Comparison of ENCODE assay signal across 8 cellular contexts in the genomic region with DNA sequence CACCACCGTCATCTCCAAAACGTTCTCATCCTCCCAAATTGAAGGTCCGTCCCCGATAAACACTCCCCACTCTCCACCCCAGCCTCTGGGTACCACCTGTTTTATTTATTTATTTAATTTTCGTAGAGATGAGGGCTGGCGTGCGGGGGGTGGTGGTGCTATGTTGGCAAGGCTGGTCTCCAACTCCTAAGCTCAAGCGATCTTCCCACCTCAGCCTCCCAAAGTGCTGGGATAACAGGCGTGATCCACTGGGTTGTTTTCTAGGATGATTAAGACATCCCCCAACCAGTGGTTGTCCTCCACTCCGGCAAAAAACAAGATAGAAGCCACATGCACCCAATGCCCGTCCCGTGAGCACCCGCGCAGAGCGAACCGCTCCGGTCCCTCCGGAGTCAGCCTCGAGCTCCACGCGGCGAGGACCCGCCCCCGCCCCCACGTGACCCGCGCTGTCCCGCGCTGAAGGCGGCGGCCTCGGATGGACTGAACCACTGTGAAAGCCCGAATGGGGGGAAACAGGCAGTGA. TPM values are rescaled to one million over a fixed set of nuclear protein-coding genes. Genes with fewer than 3 reads are reported as not detected.
A peak's percentile ranks its signal among the peaks of the same experiment; 100 is the strongest.
DNase-seq lines count a peak whose midpoint lies in the region; ATAC-seq lines count a peak whose summit lies in the region.

No MANE protein-coding gene starts in this region.

- WGBS in urinary bladder: 2% methylated on average over 33 of the region's 33 CpGs

- H3K36me3 ChIP-seq in SJSA1: peaks cover 30% of the 10 kb centered on the region
- H3K36me3 ChIP-seq in urinary bladder (ENCODE audit: insufficient read depth): no peaks in the 10 kb centered on the region

- H3K4me3 ChIP-seq in SJSA1: peak overlapping the region; percentile 95
- H3K4me3 ChIP-seq in urinary bladder (ENCODE audit: low read depth, low read length): peak overlapping the region; percentile 100

- no peaks in the 10 kb centered on the region for H3K9me3 ChIP-seq in SJSA1 (replicated peaks)

- H3K27me3 Mint-ChIP-seq in activated naive CD8-positive, alpha-beta T cell: no peaks in the 10 kb centered on the region

- H3K27ac ChIP-seq in SJSA1: peak overlapping the region; percentile 100
- H3K27ac ChIP-seq in urinary bladder (ENCODE audit: low read depth): peak overlapping the region; percentile 98

- intact Hi-C loops in cardiac septum (cut with DNase I) (loop anchor here (1.0 to 10.0 kb wide), 3 partner anchors 39 to 779 kb away; partner anchors contain the start of genes PSMG3 and SNX8), posterior vena cava (cut with DNase I) (loop anchor here in 1 of 2 donors (10.0 kb wide), 1 partner anchor 779 kb away; the partner anchor contains the start of gene PSMG3)

- DNase-seq in ELR (ENCODE audit: low read depth) (peak; percentile 92), HuH-7.5 (ENCODE audit: low spot score) (peak; percentile 96), SJSA1 (ENCODE audit: low read depth in 1 of 2, low spot score in 2 of 2) (peak in 1 of 2 experiments; percentile 87), cardiac septum (ENCODE audit: low spot score) (peak; percentile 95), posterior vena cava (ENCODE audit: low spot score) (peak; percentile 97)

- H3K4me1 ChIP-seq in SJSA1 (replicated peaks) (peaks cover 11% of the 10 kb centered on the region), urinary bladder (ENCODE audit: insufficient read depth) (peaks cover 2% of the 10 kb centered on the region)

- H3K36me3 Mint-ChIP-seq in activated naive CD8-positive, alpha-beta T cell: peaks cover 6% of the 10 kb centered on the region

- peak overlapping the region; percentile 99 for H3K27ac Mint-ChIP-seq in activated naive CD8-positive, alpha-beta T cell

- H3K9me3 Mint-ChIP-seq in activated naive CD8-positive, alpha-beta T cell (ENCODE audit: low read depth): no peaks in the 10 kb centered on the region

- H3K4me1 Mint-ChIP-seq in activated naive CD8-positive, alpha-beta T cell (ENCODE audit: low read depth): peaks cover 24% of the 10 kb centered on the region

- peak overlapping the region; percentile 89 for H3K4me3 Mint-ChIP-seq in activated naive CD8-positive, alpha-beta T cell

- peak; percentile 50 for ATAC-seq in GM21526 (IDR thresholded peaks at IDR 0.05; ENCODE audit: low FRiP score, unreplicated experiment)

- H3K27me3 ChIP-seq in SJSA1 (replicated peaks): no peaks in the 10 kb centered on the region

RNA-seq across cellular contexts. Expression of gene EIF3B, which starts 0.9 kb away (rescaled TPM):
- 192 and 199 TPM in 2 replicates for total RNA-seq in SJSA1 (2014; rRNA removed; shearing (Covaris generic))
- total RNA-seq in cardiac septum: 64.9 TPM
- total RNA-seq in posterior vena cava: 10 to 100 TPM; 78.1 to 90.1 TPM
- 85.8 TPM for total RNA-seq in urinary bladder
- 97.7 TPM for polyA plus RNA-seq in urinary bladder

RNA-seq across cellular contexts. Expression of gene SNX8, which starts 39.5 kb away (rescaled TPM):
- total RNA-seq in SJSA1 (2014; rRNA removed; shearing (Covaris generic)): 10.1 and 12.2 TPM in 2 replicates
- total RNA-seq in cardiac septum (18.9 TPM), posterior vena cava (10 to 100 TPM; 34.2 to 35.9 TPM), urinary bladder (17.4 TPM)
- polyA plus RNA-seq in urinary bladder: 13.2 TPM

RNA-seq across cellular contexts. Expression of gene CHST12, which starts 49.7 kb away (rescaled TPM):
- total RNA-seq in SJSA1 (2014; rRNA removed; shearing (Covaris generic)): 9.7 and 10.7 TPM in 2 replicates
- total RNA-seq in cardiac septum: 13.8 TPM
- total RNA-seq in posterior vena cava: 10 to 100 TPM; 21.4 to 28.3 TPM
- total RNA-seq in urinary bladder: 3.6 TPM
- 29.6 TPM for polyA plus RNA-seq in urinary bladder
